Comparison of ENCODE assay signal across 1 cellular context in the genomic region with DNA sequence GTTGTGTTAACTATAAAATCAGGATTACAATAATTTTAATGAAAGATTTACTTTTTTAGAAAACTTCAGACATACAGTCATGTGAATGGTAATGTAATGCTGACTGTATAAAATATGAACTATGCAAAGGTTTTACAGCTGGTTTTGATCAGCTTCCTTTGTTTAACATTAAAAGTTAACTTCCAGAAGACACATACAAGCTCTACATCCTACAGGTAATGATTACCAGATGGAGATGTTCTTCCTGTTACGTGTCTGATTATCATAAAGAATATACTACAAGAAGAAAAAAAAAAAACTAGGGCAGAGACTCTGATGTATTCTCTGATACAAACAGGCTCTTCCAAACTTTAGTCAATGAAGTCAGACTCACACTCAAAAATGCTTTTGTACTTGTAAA.
TF ChIP-seq lines count a peak whose summit lies in the region.

No MANE protein-coding gene starts in this region.

TF ChIP-seq in IMR-90, 13 proteins besides CTCF, POLR2A, EP300 and RAD21 (continued from another document):
- no peak for TF ChIP-seq USF2 (IDR thresholded peaks at IDR 0.05; ENCODE audit: low read depth, low read length)
- TF ChIP-seq CHD1 (IDR thresholded peaks at IDR 0.05; ENCODE audit: low read depth, low read length): no peak
- no peak for TF ChIP-seq MAFK (IDR thresholded peaks at IDR 0.05; ENCODE audit: low read depth, low read length)
- TF ChIP-seq RFX5 (IDR thresholded peaks at IDR 0.05; ENCODE audit: low read depth, low read length): no peak
